9 cellular contexts compared by ENCODE assay signal in the genomic region with DNA sequence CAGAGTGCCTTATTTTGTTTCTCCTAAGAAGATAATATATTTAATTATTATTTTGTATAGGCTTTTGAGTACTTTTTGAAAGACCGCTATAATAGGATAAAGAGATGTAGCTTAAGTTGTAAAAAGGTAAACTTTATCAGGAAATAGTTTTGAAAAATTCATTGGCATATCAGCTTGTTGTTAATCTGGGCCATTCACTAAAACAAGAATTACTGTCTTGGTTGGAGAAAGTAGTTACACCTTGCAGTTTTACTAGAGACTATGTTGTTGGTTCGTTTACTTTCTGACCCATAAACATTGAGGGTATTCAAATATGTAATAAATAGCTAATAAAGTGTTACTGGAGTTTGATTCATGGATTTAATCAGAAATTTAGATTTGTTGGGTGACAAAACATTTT. TPM values are rescaled to one million over a fixed set of nuclear protein-coding genes. Genes with fewer than 3 reads are reported as not detected.
DNase-seq lines count a peak whose midpoint lies in the region; ATAC-seq and TF ChIP-seq lines count a peak whose summit lies in the region.
"Had no signal": no experiment of that assay in that cellular context is flagged by ENCODE, and none has a peak within 500 bp of the region (broad histone marks: within the 10 kb centered on the region; RNA-seq: fewer than 3 reads in every experiment).

No MANE protein-coding gene starts in this region.

- H3K27me3 ChIP-seq in GM23338 (ENCODE audit: insufficient read depth) (no peaks in the 10 kb centered on the region), esophagus squamous epithelium (no peaks in the 10 kb centered on the region), skeletal muscle satellite cell (ENCODE audit: control insufficient read depth, insufficient read depth, low read length) (no peaks in the 10 kb centered on the region)

- peak overlapping the region; percentile 75 for H3K4me3 ChIP-seq in GM23338
- peak overlapping the region; percentile 83 to 92 (median 89) for H3K4me3 ChIP-seq in esophagus squamous epithelium
- H3K4me3 ChIP-seq in skeletal muscle satellite cell (ENCODE audit: low read length) = peak overlapping the region; percentile 92

- peaks cover 31% of the 10 kb centered on the region; the same call in 1 of the 2 replicates for H3K4me1 ChIP-seq in GM23338 (ENCODE audit: insufficient read depth)
- H3K4me1 ChIP-seq in esophagus squamous epithelium = peaks cover 7 to 87% (median 32%) of the 10 kb centered on the region in 3 donors
- H3K4me1 ChIP-seq in skeletal muscle satellite cell (ENCODE audit: control insufficient read depth, insufficient read depth, low read length) = peaks cover 53% of the 10 kb centered on the region

- peak overlapping the region; percentile 97 for H3K4me3 Mint-ChIP-seq in GM23338
- peak overlapping the region; percentile 94 to 98 (median 96) for H3K4me3 Mint-ChIP-seq in T-cell

- WGBS in esophagus squamous epithelium, 2 donors = 51 to 54% methylated on average over 2 of the region's 2 CpGs

- peaks cover 75% of the 10 kb centered on the region for H3K79me2 ChIP-seq in GM23338 (replicated peaks; ENCODE audit: insufficient read depth)

- POLR2A ChIA-PET in T-cell (lab: Charles Lee) = interaction anchor here in 1 of 2 donors (0.6 to 0.7 kb wide), 2 partner anchors 16 to 653 kb away, joined by 4 to 8 read pairs; no protein-coding TSS in a partner anchor

- peaks cover 10% of the 10 kb centered on the region; the same call in 1 of the 2 replicates for H3K36me3 ChIP-seq in GM23338 (ENCODE audit: insufficient read depth)
- peaks cover 0 to 19% (median 0%) of the 10 kb centered on the region in 3 donors for H3K36me3 ChIP-seq in esophagus squamous epithelium
- H3K36me3 ChIP-seq in skeletal muscle satellite cell (ENCODE audit: insufficient read depth, low read length) = peaks cover 52% of the 10 kb centered on the region

- H3K9ac ChIP-seq in skeletal muscle satellite cell (ENCODE audit: low read depth, low read length) = peak overlapping the region; percentile 87

- H3K4me1 Mint-ChIP-seq in GM23338 (peaks cover 43% of the 10 kb centered on the region; the same call in 2 of the 3 replicates), T-cell (peaks cover 67 to 74% (median 68%) of the 10 kb centered on the region in 3 donors)

- H3K9me2 ChIP-seq in GM23338 (ENCODE audit: insufficient read depth) = no peaks in the 10 kb centered on the region

- no peak overlapping the region for H2AFZ ChIP-seq in GM23338

- no peak overlapping the region for H3K27ac Mint-ChIP-seq in GM23338
- no peak overlapping the region for H3K27ac Mint-ChIP-seq in T-cell

- TF ChIP-seq CTCF in GM23338 (conservative IDR thresholded peaks at IDR 0.05; ENCODE audit: low read depth in 2 of 2) = no peak
- no peak for TF ChIP-seq CTCF in esophagus squamous epithelium (IDR thresholded peaks at IDR 0.05)

- no peak for TF ChIP-seq POLR2A in esophagus squamous epithelium (IDR thresholded peaks at IDR 0.05)

- H3K27me3 Mint-ChIP-seq in GM23338 (ENCODE audit: insufficient read depth, low read depth, poor library complexity) = peaks cover 7% of the 10 kb centered on the region
- H3K27me3 Mint-ChIP-seq in T-cell = no peaks in the 10 kb centered on the region

- H3F3A ChIP-seq in GM23338 (replicated peaks; ENCODE audit: low read depth) = no peaks in the 10 kb centered on the region

- H3K27ac ChIP-seq in GM23338 (ENCODE audit: low read depth) (no peak overlapping the region), esophagus squamous epithelium (peak overlapping the region in 2 of 4 donors; percentile 77 to 96)
- H3K27ac ChIP-seq: epithelial cell of prostate had no signal

- DNase-seq in GM23338 (ENCODE audit: low spot score) (no peak), T-cell (no peak), esophagus squamous epithelium (lab: John Stamatoyannopoulos, UW) (no peak), medulla oblongata (ENCODE audit: extremely low spot score) (no peak)

- peak overlapping the region; percentile 81 for H3K4me2 ChIP-seq in GM23338
- H3K4me2 ChIP-seq in skeletal muscle satellite cell (ENCODE audit: low read length) = peak overlapping the region; percentile 86

- CTCF ChIA-PET in T-cell (lab: Charles Lee) = interaction anchor here in 1 of 2 donors (0.9 to 1.7 kb wide), 4 partner anchors 9 to 239 kb away, joined by 3 to 7 read pairs (median 5); no protein-coding TSS in a partner anchor

- intact Hi-C loops in esophagus squamous epithelium (cut with DNase I) = no loop called here

- H3K36me3 Mint-ChIP-seq in GM23338 (ENCODE audit: low read depth) (peaks cover 47% of the 10 kb centered on the region), T-cell (peaks cover 21% of the 10 kb centered on the region)

- H3K9me3 Mint-ChIP-seq in GM23338 (no peaks in the 10 kb centered on the region), T-cell (no peaks in the 10 kb centered on the region)

- ATAC-seq in GM23338 = no peak
- no peak for ATAC-seq in T-cell (replicated peaks in 1 of 4)
- no peak for ATAC-seq in esophagus mucosa
- ATAC-seq in GM21528 (IDR thresholded peaks at IDR 0.05; ENCODE audit: low FRiP score, unreplicated experiment) = no peak
- no peak for ATAC-seq in HG03175 (IDR thresholded peaks at IDR 0.05; ENCODE audit: unreplicated experiment)

- no peaks in the 10 kb centered on the region for H3K9me3 ChIP-seq in esophagus squamous epithelium
- no peaks in the 10 kb centered on the region for H3K9me3 ChIP-seq in skeletal muscle satellite cell (replicated peaks; ENCODE audit: low read length)

- H4K20me1 ChIP-seq in GM23338 (replicated peaks; ENCODE audit: insufficient read depth) = peaks cover 38% of the 10 kb centered on the region

TF ChIP-seq in GM23338, 12 proteins besides CTCF, POLR2A, EP300 and RAD21 (continues in another document):
- TF ChIP-seq EZH2phosphoT487 (IDR thresholded peaks at IDR 0.05; ENCODE audit: unreplicated experiment) (no peak), POLR2AphosphoS5 (IDR thresholded peaks at IDR 0.05; ENCODE audit: low read depth) (no peak), ZNF331 (CRISPR knock-in tag; IDR thresholded peaks at IDR 0.05; ENCODE audit: low read depth) (no peak), STAT1 (IDR thresholded peaks at IDR 0.05; ENCODE audit: unreplicated experiment) (no peak), NANOG (IDR thresholded peaks at IDR 0.05; ENCODE audit: borderline replicate concordance) (no peak), JUNB (IDR thresholded peaks at IDR 0.05; ENCODE audit: unreplicated experiment) (no peak), CREB1 (CRISPR knock-in tag; IDR thresholded peaks at IDR 0.05; ENCODE audit: low read depth) (no peak), ZNF114 (CRISPR knock-in tag; IDR thresholded peaks at IDR 0.05) (no peak)
- TF ChIP-seq, protein P1, sequence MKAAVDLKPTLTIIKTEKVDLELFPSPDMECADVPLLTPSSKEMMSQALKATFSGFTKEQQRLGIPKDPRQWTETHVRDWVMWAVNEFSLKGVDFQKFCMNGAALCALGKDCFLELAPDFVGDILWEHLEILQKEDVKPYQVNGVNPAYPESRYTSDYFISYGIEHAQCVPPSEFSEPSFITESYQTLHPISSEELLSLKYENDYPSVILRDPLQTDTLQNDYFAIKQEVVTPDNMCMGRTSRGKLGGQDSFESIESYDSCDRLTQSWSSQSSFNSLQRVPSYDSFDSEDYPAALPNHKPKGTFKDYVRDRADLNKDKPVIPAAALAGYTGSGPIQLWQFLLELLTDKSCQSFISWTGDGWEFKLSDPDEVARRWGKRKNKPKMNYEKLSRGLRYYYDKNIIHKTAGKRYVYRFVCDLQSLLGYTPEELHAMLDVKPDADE (IDR thresholded peaks at IDR 0.05) = no peak
- TF ChIP-seq, protein P2, sequence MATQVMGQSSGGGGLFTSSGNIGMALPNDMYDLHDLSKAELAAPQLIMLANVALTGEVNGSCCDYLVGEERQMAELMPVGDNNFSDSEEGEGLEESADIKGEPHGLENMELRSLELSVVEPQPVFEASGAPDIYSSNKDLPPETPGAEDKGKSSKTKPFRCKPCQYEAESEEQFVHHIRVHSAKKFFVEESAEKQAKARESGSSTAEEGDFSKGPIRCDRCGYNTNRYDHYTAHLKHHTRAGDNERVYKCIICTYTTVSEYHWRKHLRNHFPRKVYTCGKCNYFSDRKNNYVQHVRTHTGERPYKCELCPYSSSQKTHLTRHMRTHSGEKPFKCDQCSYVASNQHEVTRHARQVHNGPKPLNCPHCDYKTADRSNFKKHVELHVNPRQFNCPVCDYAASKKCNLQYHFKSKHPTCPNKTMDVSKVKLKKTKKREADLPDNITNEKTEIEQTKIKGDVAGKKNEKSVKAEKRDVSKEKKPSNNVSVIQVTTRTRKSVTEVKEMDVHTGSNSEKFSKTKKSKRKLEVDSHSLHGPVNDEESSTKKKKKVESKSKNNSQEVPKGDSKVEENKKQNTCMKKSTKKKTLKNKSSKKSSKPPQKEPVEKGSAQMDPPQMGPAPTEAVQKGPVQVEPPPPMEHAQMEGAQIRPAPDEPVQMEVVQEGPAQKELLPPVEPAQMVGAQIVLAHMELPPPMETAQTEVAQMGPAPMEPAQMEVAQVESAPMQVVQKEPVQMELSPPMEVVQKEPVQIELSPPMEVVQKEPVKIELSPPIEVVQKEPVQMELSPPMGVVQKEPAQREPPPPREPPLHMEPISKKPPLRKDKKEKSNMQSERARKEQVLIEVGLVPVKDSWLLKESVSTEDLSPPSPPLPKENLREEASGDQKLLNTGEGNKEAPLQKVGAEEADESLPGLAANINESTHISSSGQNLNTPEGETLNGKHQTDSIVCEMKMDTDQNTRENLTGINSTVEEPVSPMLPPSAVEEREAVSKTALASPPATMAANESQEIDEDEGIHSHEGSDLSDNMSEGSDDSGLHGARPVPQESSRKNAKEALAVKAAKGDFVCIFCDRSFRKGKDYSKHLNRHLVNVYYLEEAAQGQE (IDR thresholded peaks at IDR 0.05; ENCODE audit: unreplicated experiment) = no peak

RNA-seq across cellular contexts. Expression of a gene that starts 33.7 kb away (rescaled TPM):
- 197 and 224 TPM in 2 replicates for total RNA-seq in GM23338 (2014; rRNA removed; shearing (Covaris generic))
- polyA plus RNA-seq in GM23338 (2016; fragmentation: Nextera tagmentation; extraction: Ambion mirVana) = 94.7 and 117 TPM in 2 replicates
- total RNA-seq in T-cell (10 to 100 TPM; 66.3 to 79.0 (median 67.8) TPM), esophagus squamous epithelium (10 to 100 TPM; 49.1 to 90.6 (median 78.0) TPM), esophagus mucosa (58.7 TPM)
- total RNA-seq in skeletal muscle satellite cell (2012; rRNA removed) = 229 and 297 TPM in 2 replicates
